ENCODE assay signal across 1 cellular context in the genomic region with DNA sequence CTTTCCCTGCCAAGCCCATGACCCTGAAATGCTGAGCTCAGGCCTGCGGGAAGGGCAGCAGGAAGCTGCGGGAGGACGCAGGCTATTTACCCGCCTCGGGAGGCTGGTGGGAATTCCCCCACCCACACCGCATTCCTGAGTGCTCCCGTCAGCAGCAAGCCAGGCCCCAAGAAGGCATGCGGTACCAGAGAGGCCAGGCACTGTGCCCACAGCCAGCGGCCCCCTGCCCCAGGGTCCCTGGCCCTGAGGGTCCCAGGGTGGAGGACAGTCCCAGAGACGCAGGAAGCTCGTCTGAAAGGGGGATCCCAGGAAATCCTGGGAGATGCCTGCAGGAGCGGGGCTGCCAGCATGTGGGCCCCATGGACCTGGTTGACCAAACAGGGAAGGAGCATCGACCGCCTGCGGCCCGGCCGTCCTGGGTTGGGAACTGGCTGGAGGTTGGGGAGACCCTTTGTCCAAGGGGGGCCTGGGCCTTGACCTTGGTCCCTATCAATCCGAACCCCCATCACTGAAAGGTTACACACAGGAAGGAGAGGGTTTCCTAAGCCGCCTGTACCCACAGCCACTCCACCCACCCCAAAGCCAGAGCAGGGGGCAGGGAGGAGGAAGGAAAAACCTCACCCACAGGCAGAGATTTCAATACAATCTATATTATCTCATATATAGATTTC.
A peak's percentile ranks its signal among the peaks of the same experiment; 100 is the strongest.
TF ChIP-seq lines count a peak whose summit lies in the region.

No MANE protein-coding gene starts in this region.

TF ChIP-seq in HepG2, 621 proteins besides CTCF, POLR2A, EP300 and RAD21 (continued from another document and continues in another):
- TF ChIP-seq, protein P1, sequence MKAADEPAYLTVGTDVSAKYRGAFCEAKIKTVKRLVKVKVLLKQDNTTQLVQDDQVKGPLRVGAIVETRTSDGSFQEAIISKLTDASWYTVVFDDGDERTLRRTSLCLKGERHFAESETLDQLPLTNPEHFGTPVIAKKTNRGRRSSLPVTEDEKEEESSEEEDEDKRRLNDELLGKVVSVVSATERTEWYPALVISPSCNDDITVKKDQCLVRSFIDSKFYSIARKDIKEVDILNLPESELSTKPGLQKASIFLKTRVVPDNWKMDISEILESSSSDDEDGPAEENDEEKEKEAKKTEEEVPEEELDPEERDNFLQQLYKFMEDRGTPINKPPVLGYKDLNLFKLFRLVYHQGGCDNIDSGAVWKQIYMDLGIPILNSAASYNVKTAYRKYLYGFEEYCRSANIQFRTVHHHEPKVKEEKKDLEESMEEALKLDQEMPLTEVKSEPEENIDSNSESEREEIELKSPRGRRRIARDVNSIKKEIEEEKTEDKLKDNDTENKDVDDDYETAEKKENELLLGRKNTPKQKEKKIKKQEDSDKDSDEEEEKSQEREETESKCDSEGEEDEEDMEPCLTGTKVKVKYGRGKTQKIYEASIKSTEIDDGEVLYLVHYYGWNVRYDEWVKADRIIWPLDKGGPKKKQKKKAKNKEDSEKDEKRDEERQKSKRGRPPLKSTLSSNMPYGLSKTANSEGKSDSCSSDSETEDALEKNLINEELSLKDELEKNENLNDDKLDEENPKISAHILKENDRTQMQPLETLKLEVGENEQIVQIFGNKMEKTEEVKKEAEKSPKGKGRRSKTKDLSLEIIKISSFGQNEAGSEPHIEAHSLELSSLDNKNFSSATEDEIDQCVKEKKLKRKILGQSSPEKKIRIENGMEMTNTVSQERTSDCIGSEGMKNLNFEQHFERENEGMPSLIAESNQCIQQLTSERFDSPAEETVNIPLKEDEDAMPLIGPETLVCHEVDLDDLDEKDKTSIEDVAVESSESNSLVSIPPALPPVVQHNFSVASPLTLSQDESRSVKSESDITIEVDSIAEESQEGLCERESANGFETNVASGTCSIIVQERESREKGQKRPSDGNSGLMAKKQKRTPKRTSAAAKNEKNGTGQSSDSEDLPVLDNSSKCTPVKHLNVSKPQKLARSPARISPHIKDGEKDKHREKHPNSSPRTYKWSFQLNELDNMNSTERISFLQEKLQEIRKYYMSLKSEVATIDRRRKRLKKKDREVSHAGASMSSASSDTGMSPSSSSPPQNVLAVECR (CRISPR knock-in tag; IDR thresholded peaks at IDR 0.05; ENCODE audit: borderline replicate concordance) = peak; percentile 69
- peak; percentile 68 for TF ChIP-seq REPIN1 (CRISPR knock-in tag; IDR thresholded peaks at IDR 0.05; ENCODE audit: borderline replicate concordance, low read depth)
- 0 out of 2 replicates have a peak, but pooled peaks have one; percentile 69 for TF ChIP-seq REL (CRISPR knock-in tag; conservative IDR thresholded peaks at IDR 0.05)
- TF ChIP-seq, protein P2, sequence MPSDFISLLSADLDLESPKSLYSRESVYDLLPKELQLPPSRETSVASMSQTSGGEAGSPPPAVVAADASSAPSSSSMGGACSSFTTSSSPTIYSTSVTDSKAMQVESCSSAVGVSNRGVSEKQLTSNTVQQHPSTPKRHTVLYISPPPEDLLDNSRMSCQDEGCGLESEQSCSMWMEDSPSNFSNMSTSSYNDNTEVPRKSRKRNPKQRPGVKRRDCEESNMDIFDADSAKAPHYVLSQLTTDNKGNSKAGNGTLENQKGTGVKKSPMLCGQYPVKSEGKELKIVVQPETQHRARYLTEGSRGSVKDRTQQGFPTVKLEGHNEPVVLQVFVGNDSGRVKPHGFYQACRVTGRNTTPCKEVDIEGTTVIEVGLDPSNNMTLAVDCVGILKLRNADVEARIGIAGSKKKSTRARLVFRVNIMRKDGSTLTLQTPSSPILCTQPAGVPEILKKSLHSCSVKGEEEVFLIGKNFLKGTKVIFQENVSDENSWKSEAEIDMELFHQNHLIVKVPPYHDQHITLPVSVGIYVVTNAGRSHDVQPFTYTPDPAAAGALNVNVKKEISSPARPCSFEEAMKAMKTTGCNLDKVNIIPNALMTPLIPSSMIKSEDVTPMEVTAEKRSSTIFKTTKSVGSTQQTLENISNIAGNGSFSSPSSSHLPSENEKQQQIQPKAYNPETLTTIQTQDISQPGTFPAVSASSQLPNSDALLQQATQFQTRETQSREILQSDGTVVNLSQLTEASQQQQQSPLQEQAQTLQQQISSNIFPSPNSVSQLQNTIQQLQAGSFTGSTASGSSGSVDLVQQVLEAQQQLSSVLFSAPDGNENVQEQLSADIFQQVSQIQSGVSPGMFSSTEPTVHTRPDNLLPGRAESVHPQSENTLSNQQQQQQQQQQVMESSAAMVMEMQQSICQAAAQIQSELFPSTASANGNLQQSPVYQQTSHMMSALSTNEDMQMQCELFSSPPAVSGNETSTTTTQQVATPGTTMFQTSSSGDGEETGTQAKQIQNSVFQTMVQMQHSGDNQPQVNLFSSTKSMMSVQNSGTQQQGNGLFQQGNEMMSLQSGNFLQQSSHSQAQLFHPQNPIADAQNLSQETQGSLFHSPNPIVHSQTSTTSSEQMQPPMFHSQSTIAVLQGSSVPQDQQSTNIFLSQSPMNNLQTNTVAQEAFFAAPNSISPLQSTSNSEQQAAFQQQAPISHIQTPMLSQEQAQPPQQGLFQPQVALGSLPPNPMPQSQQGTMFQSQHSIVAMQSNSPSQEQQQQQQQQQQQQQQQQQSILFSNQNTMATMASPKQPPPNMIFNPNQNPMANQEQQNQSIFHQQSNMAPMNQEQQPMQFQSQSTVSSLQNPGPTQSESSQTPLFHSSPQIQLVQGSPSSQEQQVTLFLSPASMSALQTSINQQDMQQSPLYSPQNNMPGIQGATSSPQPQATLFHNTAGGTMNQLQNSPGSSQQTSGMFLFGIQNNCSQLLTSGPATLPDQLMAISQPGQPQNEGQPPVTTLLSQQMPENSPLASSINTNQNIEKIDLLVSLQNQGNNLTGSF (CRISPR knock-in tag; IDR thresholded peaks at IDR 0.05) = no peak
- TF ChIP-seq KDM3A (CRISPR knock-in tag; IDR thresholded peaks at IDR 0.05; ENCODE audit: low read depth) = peak; percentile 60; the same call in 1 of the 2 replicates
- no peak for TF ChIP-seq GABPA (IDR thresholded peaks at IDR 0.05; ENCODE audit: low read depth, low read length)
- TF ChIP-seq GABPA (CRISPR knock-in tag; IDR thresholded peaks at IDR 0.05; ENCODE audit: low read depth) = peak; percentile 54
- peak; percentile 93 for TF ChIP-seq HIC2 (CRISPR knock-in tag; IDR thresholded peaks at IDR 0.05; ENCODE audit: low read depth)
- peak; percentile 75; the same call in 1 of the 2 replicates for TF ChIP-seq ZNF772 (CRISPR knock-in tag; IDR thresholded peaks at IDR 0.05)
- no peak for TF ChIP-seq ZNF703 (CRISPR knock-in tag; IDR thresholded peaks at IDR 0.05; ENCODE audit: borderline replicate concordance)
- TF ChIP-seq, protein P3, sequence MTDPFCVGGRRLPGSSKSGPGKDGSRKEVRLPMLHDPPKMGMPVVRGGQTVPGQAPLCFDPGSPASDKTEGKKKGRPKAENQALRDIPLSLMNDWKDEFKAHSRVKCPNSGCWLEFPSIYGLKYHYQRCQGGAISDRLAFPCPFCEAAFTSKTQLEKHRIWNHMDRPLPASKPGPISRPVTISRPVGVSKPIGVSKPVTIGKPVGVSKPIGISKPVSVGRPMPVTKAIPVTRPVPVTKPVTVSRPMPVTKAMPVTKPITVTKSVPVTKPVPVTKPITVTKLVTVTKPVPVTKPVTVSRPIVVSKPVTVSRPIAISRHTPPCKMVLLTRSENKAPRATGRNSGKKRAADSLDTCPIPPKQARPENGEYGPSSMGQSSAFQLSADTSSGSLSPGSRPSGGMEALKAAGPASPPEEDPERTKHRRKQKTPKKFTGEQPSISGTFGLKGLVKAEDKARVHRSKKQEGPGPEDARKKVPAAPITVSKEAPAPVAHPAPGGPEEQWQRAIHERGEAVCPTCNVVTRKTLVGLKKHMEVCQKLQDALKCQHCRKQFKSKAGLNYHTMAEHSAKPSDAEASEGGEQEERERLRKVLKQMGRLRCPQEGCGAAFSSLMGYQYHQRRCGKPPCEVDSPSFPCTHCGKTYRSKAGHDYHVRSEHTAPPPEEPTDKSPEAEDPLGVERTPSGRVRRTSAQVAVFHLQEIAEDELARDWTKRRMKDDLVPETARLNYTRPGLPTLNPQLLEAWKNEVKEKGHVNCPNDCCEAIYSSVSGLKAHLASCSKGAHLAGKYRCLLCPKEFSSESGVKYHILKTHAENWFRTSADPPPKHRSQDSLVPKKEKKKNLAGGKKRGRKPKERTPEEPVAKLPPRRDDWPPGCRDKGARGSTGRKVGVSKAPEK (CRISPR knock-in tag; IDR thresholded peaks at IDR 0.05; ENCODE audit: borderline replicate concordance) = no peak; the same call in 1 of the 2 replicates
- peak; percentile 66; the same call in 1 of the 2 replicates for TF ChIP-seq MEF2D (CRISPR knock-in tag; IDR thresholded peaks at IDR 0.05)
- no peak for TF ChIP-seq SUZ12 (IDR thresholded peaks at IDR 0.05; ENCODE audit: low read depth, low read length)
- peak; percentile 60 for TF ChIP-seq UBTF (CRISPR knock-in tag; IDR thresholded peaks at IDR 0.05)
- peak; percentile 62; the same call in 1 of the 2 replicates for TF ChIP-seq TMF1 (CRISPR knock-in tag; IDR thresholded peaks at IDR 0.05; ENCODE audit: low read depth)
- no peak for TF ChIP-seq ZNF564 (CRISPR knock-in tag; IDR thresholded peaks at IDR 0.05)
- no peak for TF ChIP-seq HINFP (CRISPR knock-in tag; IDR thresholded peaks at IDR 0.05; ENCODE audit: low read depth)
- peak; percentile 91 for TF ChIP-seq ZBTB38 (CRISPR knock-in tag; IDR thresholded peaks at IDR 0.05)
- no peak for TF ChIP-seq ZNF253 (CRISPR knock-in tag; IDR thresholded peaks at IDR 0.05; ENCODE audit: borderline replicate concordance)
- no peak for TF ChIP-seq ZNF136 (CRISPR knock-in tag; IDR thresholded peaks at IDR 0.05; ENCODE audit: low read depth)
- no peak for TF ChIP-seq YY1 (IDR thresholded peaks at IDR 0.05; ENCODE audit: insufficient read depth, insufficient replicate concordance, low read depth, low read length)
- no peak for TF ChIP-seq REST (IDR thresholded peaks at IDR 0.05; ENCODE audit: borderline replicate concordance in 1 of 2, low read depth in 1 of 2, low read length in 2 of 2)
- TF ChIP-seq ZFX (CRISPR knock-in tag; IDR thresholded peaks at IDR 0.05; ENCODE audit: low read depth) = peak; percentile 83
